ENCODE assay signal across 9 cellular contexts in the genomic region with DNA sequence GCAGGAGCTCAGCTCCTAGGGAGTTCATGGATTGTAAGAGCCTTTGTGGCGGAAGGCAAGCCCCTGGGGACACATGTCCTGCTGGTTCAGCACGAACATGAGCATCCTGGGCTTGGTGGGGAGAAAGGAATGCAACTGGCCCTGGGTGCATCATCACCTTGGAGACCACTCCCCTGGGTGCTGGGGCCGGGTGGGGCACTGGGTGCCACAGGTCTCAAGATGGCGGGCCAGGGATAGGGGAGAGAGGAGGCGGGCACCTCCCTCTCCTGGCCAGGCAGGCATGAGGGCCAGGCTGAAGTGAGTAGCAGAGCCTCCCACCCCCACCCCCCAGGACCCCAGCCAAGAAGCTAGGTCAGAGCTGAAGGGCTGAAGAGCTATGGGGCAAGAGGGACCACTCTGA. TPM values are rescaled to one million over a fixed set of nuclear protein-coding genes. Genes with fewer than 3 reads are reported as not detected.
A peak's percentile ranks its signal among the peaks of the same experiment; 100 is the strongest.
DNase-seq lines count a peak whose midpoint lies in the region; ATAC-seq, FAIRE-seq and TF ChIP-seq lines count a peak whose summit lies in the region.
"Had no signal": no experiment of that assay in that cellular context is flagged by ENCODE, and none has a peak within 500 bp of the region (broad histone marks: within the 10 kb centered on the region; RNA-seq: fewer than 3 reads in every experiment).

No MANE protein-coding gene starts in this region.

- H3K27ac ChIP-seq in astrocyte (ENCODE audit: low read depth, low read length) (no peak overlapping the region), thymus (ENCODE audit: low read depth) (no peak overlapping the region)

- intact Hi-C loops in lower leg skin (cut with DNase I; ENCODE audit: low total_unique reads): no loop called here

- H3K36me3 ChIP-seq in astrocyte (ENCODE audit: insufficient read depth, low read length) (no peaks in the 10 kb centered on the region), thymus (ENCODE audit: control insufficient read depth, insufficient read depth) (no peaks in the 10 kb centered on the region)

- H3K4me3 ChIP-seq in astrocyte (ENCODE audit: insufficient read depth, low read depth, low read length) (peak overlapping the region; percentile 86), lower leg skin (ENCODE audit: low read depth, poor library complexity, severe bottlenecking) (peak overlapping the region; percentile 49), thymus (ENCODE audit: low read length) (peak overlapping the region; percentile 57)

- H4K20me1 ChIP-seq in astrocyte (ENCODE audit: insufficient read depth, low read length): peaks cover 59% of the 10 kb centered on the region

- H3K4me3 Mint-ChIP-seq in T-helper 1 cell treated with Interleukin-12 subunit alpha and Interleukin-12 subunit beta and Interleukin-4 antibody, amounts not matched to agents 30 μg/mL and 1 μg/mL, for 36 hours: peak overlapping the region; percentile 89
- H3K4me3 Mint-ChIP-seq in astrocyte (ENCODE audit: unreplicated experiment): peak overlapping the region; percentile 90

- no peak for ATAC-seq in GM18519 (IDR thresholded peaks at IDR 0.05; ENCODE audit: low FRiP score, unreplicated experiment)
- no peak for ATAC-seq in HG03439 (IDR thresholded peaks at IDR 0.05; ENCODE audit: unreplicated experiment)

- peak overlapping the region; percentile 85 for H3K9ac ChIP-seq in astrocyte (ENCODE audit: low read length)

- no peak for DNase-seq in T-helper 1 cell
- no peak for DNase-seq in astrocyte (ENCODE audit: low read depth)
- no peak for DNase-seq in lower leg skin (ENCODE audit: low spot score in 2 of 2)
- DNase-seq in NCI-H226: no peak
- DNase-seq: NCI-H1694 had no signal

- H3K79me2 ChIP-seq in astrocyte (ENCODE audit: insufficient read depth, low read length): peaks cover 44% of the 10 kb centered on the region

- H3K9me3 ChIP-seq in astrocyte (ENCODE audit: insufficient read depth, low read depth, low read length): no peaks in the 10 kb centered on the region
- H3K9me3 ChIP-seq in thymus (ENCODE audit: control insufficient read depth): no peaks in the 10 kb centered on the region

- H3K4me2 ChIP-seq in astrocyte (ENCODE audit: low read length): peak overlapping the region; percentile 98

- no peak for TF ChIP-seq CTCF in astrocyte (IDR thresholded peaks at IDR 0.05; ENCODE audit: insufficient read depth, low read depth, low read length)
- TF ChIP-seq CTCF in lower leg skin (IDR thresholded peaks at IDR 0.05): no peak

- no peaks in the 10 kb centered on the region for H3K36me3 Mint-ChIP-seq in T-helper 1 cell treated with Interleukin-12 subunit alpha and Interleukin-12 subunit beta and Interleukin-4 antibody, amounts not matched to agents 30 μg/mL and 1 μg/mL, for 36 hours (ENCODE audit: low read depth)
- peaks cover 14% of the 10 kb centered on the region for H3K36me3 Mint-ChIP-seq in astrocyte (ENCODE audit: low read depth, unreplicated experiment)

- H3K4me1 Mint-ChIP-seq in T-helper 1 cell treated with Interleukin-12 subunit alpha and Interleukin-12 subunit beta and Interleukin-4 antibody, amounts not matched to agents 30 μg/mL and 1 μg/mL, for 36 hours (ENCODE audit: low read depth): peaks cover 8% of the 10 kb centered on the region
- peaks cover 14% of the 10 kb centered on the region for H3K4me1 Mint-ChIP-seq in astrocyte (ENCODE audit: low read depth, unreplicated experiment)

- WGBS in lower leg skin, 2 donors: 60 to 64% methylated on average over 2 to 4 of the region's 5 CpGs
- WGBS in thymus: 94% methylated on average over 5 of the region's 5 CpGs

- no peaks in the 10 kb centered on the region for H3K27me3 Mint-ChIP-seq in T-helper 1 cell treated with Interleukin-12 subunit alpha and Interleukin-12 subunit beta and Interleukin-4 antibody, amounts not matched to agents 30 μg/mL and 1 μg/mL, for 36 hours (ENCODE audit: low read depth)
- H3K27me3 Mint-ChIP-seq in astrocyte (ENCODE audit: low read depth, unreplicated experiment): peaks cover 4% of the 10 kb centered on the region

- no peak for FAIRE-seq in astrocyte (lab: Jason Lieb, UNC)

- H3K27me3 ChIP-seq in astrocyte (ENCODE audit: insufficient read depth, low read length) (no peaks in the 10 kb centered on the region), thymus (ENCODE audit: control insufficient read depth, insufficient read depth) (peaks cover 11% of the 10 kb centered on the region)

- H3K9me3 Mint-ChIP-seq in T-helper 1 cell treated with Interleukin-12 subunit alpha and Interleukin-12 subunit beta and Interleukin-4 antibody, amounts not matched to agents 30 μg/mL and 1 μg/mL, for 36 hours: no peaks in the 10 kb centered on the region
- peaks cover 3% of the 10 kb centered on the region for H3K9me3 Mint-ChIP-seq in astrocyte (ENCODE audit: unreplicated experiment)

- H3K4me1 ChIP-seq in astrocyte (ENCODE audit: insufficient read depth, low read length) (peaks cover 15% of the 10 kb centered on the region), thymus (ENCODE audit: control insufficient read depth, insufficient read depth, low read length) (peaks cover 28% of the 10 kb centered on the region)

- no peak for TF ChIP-seq POLR2A in lower leg skin (IDR thresholded peaks at IDR 0.05)

- peak overlapping the region; percentile 41 for H3K27ac Mint-ChIP-seq in T-helper 1 cell treated with Interleukin-12 subunit alpha and Interleukin-12 subunit beta and Interleukin-4 antibody, amounts not matched to agents 30 μg/mL and 1 μg/mL, for 36 hours
- H3K27ac Mint-ChIP-seq in astrocyte (ENCODE audit: unreplicated experiment): no peak overlapping the region

- H2AFZ ChIP-seq in astrocyte (ENCODE audit: low read depth, low read length): no peak overlapping the region

RNA-seq across cellular contexts. Expression of a gene that starts 0.8 kb away (rescaled TPM):
- total RNA-seq in astrocyte (95.4 and 102 TPM in 2 replicates), lower leg skin (10 to 100 TPM; 25.5 to 46.7 (median 29.2) TPM)
- 21.0 TPM for polyA plus RNA-seq in thymus

RNA-seq across cellular contexts. Expression of a gene that starts 7.4 kb away (rescaled TPM):
- total RNA-seq in astrocyte: 10.3 and 12.3 TPM in 2 replicates
- 10 to 100 TPM; 35.0 to 69.4 (median 51.9) TPM for total RNA-seq in lower leg skin
- polyA plus RNA-seq in thymus: 48.2 TPM

RNA-seq across cellular contexts. Expression of a gene that starts 8.4 kb away (rescaled TPM):
- 10.9 and 11.8 TPM in 2 replicates for total RNA-seq in astrocyte
- total RNA-seq in lower leg skin: 10 to 100 TPM in 1 of 4 donors, 1 to 10 TPM in 3; 2.2 to 14.8 (median 5.0) TPM
- 17.6 TPM for polyA plus RNA-seq in thymus

RNA-seq across cellular contexts. Expression of a gene that starts 11.3 kb away (rescaled TPM):
- total RNA-seq in astrocyte: not detected in 2 replicates
- total RNA-seq in lower leg skin: not detected
- 0.02 TPM for polyA plus RNA-seq in thymus

RNA-seq across cellular contexts. Expression of a gene that starts 16.8 kb away (rescaled TPM):
- 16.4 and 21.1 TPM in 2 replicates for total RNA-seq in astrocyte
- 10 to 100 TPM; 16.2 to 44.2 (median 30.5) TPM for total RNA-seq in lower leg skin
- polyA plus RNA-seq in thymus: 17.6 TPM
